19 cellular contexts compared by ENCODE assay signal in the genomic region with DNA sequence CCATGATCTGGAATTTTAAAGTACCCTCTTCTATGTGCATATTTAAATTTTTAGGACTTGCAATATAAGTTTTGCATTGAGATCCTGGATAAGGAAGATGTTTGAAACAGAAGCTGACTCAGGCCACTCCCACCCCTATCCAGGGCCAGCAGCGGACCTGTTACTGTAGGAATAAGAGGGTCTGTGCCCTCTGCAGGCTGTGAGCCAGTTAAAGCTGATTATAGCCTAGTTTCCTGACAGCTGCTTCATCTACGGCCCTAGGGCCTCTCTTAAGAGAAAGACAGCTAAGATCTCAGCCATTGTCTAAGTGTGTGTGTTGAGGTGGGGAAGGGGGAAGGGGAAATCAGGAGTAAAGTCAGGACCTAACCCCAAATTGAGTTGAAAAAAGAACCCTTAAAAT.
DNase-seq lines count a peak whose midpoint lies in the region; ATAC-seq, FAIRE-seq and TF ChIP-seq lines count a peak whose summit lies in the region.
"Had no signal": no experiment of that assay in that cellular context is flagged by ENCODE, and none has a peak within 500 bp of the region (broad histone marks: within the 10 kb centered on the region; RNA-seq: fewer than 3 reads in every experiment).

No MANE protein-coding gene starts in this region.

- H3K79me2 ChIP-seq in neural progenitor cell (ENCODE audit: low read depth) = peaks cover 91% of the 10 kb centered on the region

- peak overlapping the region; percentile 12 for H3K4me3 ChIP-seq in neural progenitor cell

- H3K4me3 Mint-ChIP-seq in WTC11 (no peak overlapping the region), neural progenitor cell (peak overlapping the region; percentile 24)
- H3K4me3 Mint-ChIP-seq: activated CD4-positive, alpha-beta T cell treated with anti-CD3 and anti-CD28 coated beads for 36 hours; activated naive CD4-positive, alpha-beta T cell treated with anti-CD3 and anti-CD28 coated beads, Interleukin-2, amount 50 U/mL, for 24 hours; B cell; stimulated activated naive B cell treated with anti-CD40 and anti-IgM and Interleukin-4, amounts not matched to agents 10 μg/mL and 1 μg/mL and 100 μg/mL, for 72 hours had no signal

- peak overlapping the region; percentile 45 for H3K27ac ChIP-seq in neural progenitor cell

- H3K27ac Mint-ChIP-seq in WTC11 = peak overlapping the region; percentile 66; the same call in 1 of the 2 replicates
- peak overlapping the region; percentile 3 for H3K27ac Mint-ChIP-seq in neural progenitor cell
- H3K27ac Mint-ChIP-seq: activated CD4-positive, alpha-beta T cell treated with anti-CD3 and anti-CD28 coated beads for 36 hours; activated naive CD4-positive, alpha-beta T cell treated with anti-CD3 and anti-CD28 coated beads, Interleukin-2, amount 50 U/mL, for 24 hours; B cell; stimulated activated naive B cell treated with anti-CD40 and anti-IgM and Interleukin-4, amounts not matched to agents 10 μg/mL and 1 μg/mL and 100 μg/mL, for 72 hours had no signal

- ATAC-seq in WTC11 = peak; percentile 54
- no peak for ATAC-seq in stimulated activated naive CD8-positive, alpha-beta T cell treated with anti-CD3 and anti-CD28 coated beads, Interleukin-15, Interleukin-2, amounts not matched to agents 100 U/mL and 50 U/mL, for 24 hours
- ATAC-seq: activated CD4-positive, alpha-beta T cell treated with anti-CD3 and anti-CD28 coated beads for 36 hours; HCT116; stimulated activated naive B cell treated with anti-CD40 and anti-IgM and Interleukin-4, amounts not matched to agents 10 μg/mL and 1 μg/mL and 100 μg/mL, for 72 hours had no signal

- H3K4me1 ChIP-seq in neural progenitor cell = peaks cover 57% of the 10 kb centered on the region

- no peaks in the 10 kb centered on the region for H3K36me3 ChIP-seq in neural progenitor cell

- H3K36me3 Mint-ChIP-seq in WTC11 (no peaks in the 10 kb centered on the region), neural progenitor cell (no peaks in the 10 kb centered on the region)
- H3K36me3 Mint-ChIP-seq: activated naive CD4-positive, alpha-beta T cell treated with anti-CD3 and anti-CD28 coated beads, Interleukin-2, amount 50 U/mL, for 24 hours; stimulated activated naive B cell treated with anti-CD40 and anti-IgM and Interleukin-4, amounts not matched to agents 10 μg/mL and 1 μg/mL and 100 μg/mL, for 72 hours had no signal

- DNase-seq in D721Med (ENCODE audit: insufficient read length, low spot score) = peak; percentile 83
- peak; percentile 22 for DNase-seq in NCI-H146 (lab: John Stamatoyannopoulos, UW)
- DNase-seq in WTC11 (ENCODE audit: low spot score) = no peak
- peak; percentile 77 for DNase-seq in neural progenitor cell (ENCODE audit: low spot score)
- no peak for DNase-seq in SHP77 treated with DMSO at 0.1 percent for 48 hours (lab: John Stamatoyannopoulos, UW)
- DNase-seq in stimulated activated naive CD8-positive, alpha-beta T cell treated with anti-CD3 and anti-CD28 coated beads, Interleukin-15, Interleukin-2, amounts not matched to agents 100 U/mL and 50 U/mL, for 24 hours = no peak
- DNase-seq in NCI-H187 treated with DMSO at 0.1 percent for 48 hours (lab: John Stamatoyannopoulos, UW) = no peak
- DNase-seq: activated CD4-positive, alpha-beta T cell treated with anti-CD3 and anti-CD28 coated beads for 36 hours; activated T-cell treated with anti-CD3 and anti-CD28 coated beads for 4 hours; caudate nucleus; foreskin fibroblast; mammary epithelial cell; NCI-H1436 treated with DMSO at 0.1 percent for 48 hours; NCI-H774; occipital lobe; stimulated activated naive B cell treated with anti-CD40 and anti-IgM and Interleukin-4, amounts not matched to agents 10 μg/mL and 1 μg/mL and 100 μg/mL, for 72 hours had no signal

- CTCF ChIA-PET in WTC11 (lab: Charles Lee) = interaction anchor here (0.7 to 3.5 kb wide), 11 partner anchors 8 to 1411 kb away, joined by 3 to 17 read pairs (median 5); a partner anchor contains a TSS

- peak overlapping the region; percentile 99 for H3K4me2 ChIP-seq in neural progenitor cell

- H3K9me3 Mint-ChIP-seq in WTC11 = no peaks in the 10 kb centered on the region
- H3K9me3 Mint-ChIP-seq in neural progenitor cell = no peaks in the 10 kb centered on the region
- H3K9me3 Mint-ChIP-seq: activated naive CD4-positive, alpha-beta T cell treated with anti-CD3 and anti-CD28 coated beads, Interleukin-2, amount 50 U/mL, for 24 hours; stimulated activated naive B cell treated with anti-CD40 and anti-IgM and Interleukin-4, amounts not matched to agents 10 μg/mL and 1 μg/mL and 100 μg/mL, for 72 hours had no signal

- peaks cover 43% of the 10 kb centered on the region for H3F3A ChIP-seq in neural progenitor cell (ENCODE audit: low read depth)

- peaks cover 75% of the 10 kb centered on the region for H4K20me1 ChIP-seq in neural progenitor cell (ENCODE audit: low read depth)

- no peak overlapping the region for H3K9ac ChIP-seq in neural progenitor cell

- FAIRE-seq in D721Med (lab: Jason Lieb, UNC) = peak; percentile 98

- H3K4me1 Mint-ChIP-seq in WTC11 (peaks cover 61% of the 10 kb centered on the region), neural progenitor cell (peaks cover 58% of the 10 kb centered on the region)

- POLR2A ChIA-PET in WTC11 (lab: Charles Lee) = interaction anchor here (0.6 kb wide), 1 partner anchor 9 kb away, joined by 4 read pairs; no protein-coding TSS in a partner anchor

- H3K27me3 Mint-ChIP-seq in WTC11 (ENCODE audit: low read depth) (peaks cover 8% of the 10 kb centered on the region), neural progenitor cell (ENCODE audit: insufficient read depth, low read depth) (peaks cover 8% of the 10 kb centered on the region)

- TF ChIP-seq CTCF in D721Med (IDR thresholded peaks at IDR 0.05; ENCODE audit: insufficient read depth, missing control alignments) (peak; percentile 11), WTC11 (IDR thresholded peaks at IDR 0.05) (no peak), neural progenitor cell (IDR thresholded peaks at IDR 0.05) (no peak)

- no peak overlapping the region for H2AFZ ChIP-seq in neural progenitor cell (replicated peaks)

- H3K27me3 ChIP-seq in neural progenitor cell = peaks cover 5% of the 10 kb centered on the region

- no peaks in the 10 kb centered on the region for H3K9me3 ChIP-seq in neural progenitor cell (ENCODE audit: low read depth)

TF ChIP-seq in WTC11, 78 proteins besides CTCF, POLR2A, EP300 and RAD21 (continues in another document):
- TF ChIP-seq SMAD4 (CRISPR knock-in tag; IDR thresholded peaks at IDR 0.05) (no peak), MLX (CRISPR knock-in tag; IDR thresholded peaks at IDR 0.05) (no peak), GABPB1 (CRISPR knock-in tag; IDR thresholded peaks at IDR 0.05) (no peak), TEAD4 (CRISPR knock-in tag; IDR thresholded peaks at IDR 0.05) (no peak), NR2C2 (CRISPR knock-in tag; IDR thresholded peaks at IDR 0.05) (no peak), SP1 (CRISPR knock-in tag; conservative IDR thresholded peaks at IDR 0.05) (no peak), ZNF317 (CRISPR knock-in tag; IDR thresholded peaks at IDR 0.05; ENCODE audit: borderline replicate concordance, low read depth) (no peak), IRF1 (CRISPR knock-in tag; IDR thresholded peaks at IDR 0.05) (no peak), ZNF263 (CRISPR knock-in tag; IDR thresholded peaks at IDR 0.05; ENCODE audit: low read depth) (no peak)
- TF ChIP-seq, protein P1, sequence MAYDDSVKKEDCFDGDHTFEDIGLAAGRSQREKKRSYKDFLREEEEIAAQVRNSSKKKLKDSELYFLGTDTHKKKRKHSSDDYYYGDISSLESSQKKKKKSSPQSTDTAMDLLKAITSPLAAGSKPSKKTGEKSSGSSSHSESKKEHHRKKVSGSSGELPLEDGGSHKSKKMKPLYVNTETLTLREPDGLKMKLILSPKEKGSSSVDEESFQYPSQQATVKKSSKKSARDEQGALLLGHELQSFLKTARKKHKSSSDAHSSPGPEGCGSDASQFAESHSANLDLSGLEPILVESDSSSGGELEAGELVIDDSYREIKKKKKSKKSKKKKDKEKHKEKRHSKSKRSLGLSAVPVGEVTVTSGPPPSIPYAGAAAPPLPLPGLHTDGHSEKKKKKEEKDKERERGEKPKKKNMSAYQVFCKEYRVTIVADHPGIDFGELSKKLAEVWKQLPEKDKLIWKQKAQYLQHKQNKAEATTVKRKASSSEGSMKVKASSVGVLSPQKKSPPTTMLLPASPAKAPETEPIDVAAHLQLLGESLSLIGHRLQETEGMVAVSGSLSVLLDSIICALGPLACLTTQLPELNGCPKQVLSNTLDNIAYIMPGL (CRISPR knock-in tag; IDR thresholded peaks at IDR 0.05) = no peak
- TF ChIP-seq, protein P2, sequence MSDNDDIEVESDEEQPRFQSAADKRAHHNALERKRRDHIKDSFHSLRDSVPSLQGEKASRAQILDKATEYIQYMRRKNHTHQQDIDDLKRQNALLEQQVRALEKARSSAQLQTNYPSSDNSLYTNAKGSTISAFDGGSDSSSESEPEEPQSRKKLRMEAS (CRISPR knock-in tag; IDR thresholded peaks at IDR 0.05) = no peak

Comparison
In these comparisons a context has a peak if more than half of its experiments do, and no peak if none do; other contexts are left out.
1. DNase-seq: peak in D721Med (single experiment), NCI-H146 (single experiment) and neural progenitor cell (single experiment); none in WTC11 (single experiment), SHP77 treated with DMSO at 0.1 percent for 48 hours (single experiment), stimulated activated naive CD8-positive, alpha-beta T cell treated with anti-CD3 and anti-CD28 coated beads, Interleukin-15, Interleukin-2, amounts not matched to agents 100 U/mL and 50 U/mL, for 24 hours (single experiment) and NCI-H187 treated with DMSO at 0.1 percent for 48 hours (single experiment).